ENCODE assay signal across 8 cellular contexts in genomic region chrX:120244395-120244734, GRCh38. TPM values are rescaled to one million over a fixed set of nuclear protein-coding genes. Genes with fewer than 3 reads are reported as not detected.
A peak's percentile ranks its signal among the peaks of the same experiment; 100 is the strongest.
DNase-seq lines count a peak whose midpoint lies in the region; TF ChIP-seq lines count a peak whose summit lies in the region.

No MANE protein-coding gene starts in this region.

- CTCF ChIA-PET in activated CD4-positive, alpha-beta memory T cell treated with anti-CD3 and anti-CD28 coated beads, Interleukin-2, amount 10 ng/mL, durations not matched to agents 7 days and 5 days (lab: Charles Lee), result no interaction called here

- POLR2A ChIA-PET in activated CD4-positive, alpha-beta memory T cell treated with anti-CD3 and anti-CD28 coated beads, Interleukin-2, amount 10 ng/mL, durations not matched to agents 7 days and 5 days (lab: Charles Lee), result no interaction called here

- DNase-seq in AG10803 (ENCODE audit: low read depth) (no peak), HAP-1 (ENCODE audit: low spot score in 2 of 2) (no peak), T-helper 9 cell (no peak), NCI-H2081 (lab: John Stamatoyannopoulos, UW) (no peak), NCI-H187 treated with DMSO at 0.1 percent for 48 hours (lab: John Stamatoyannopoulos, UW) (no peak)
- no peak for DNase-seq in activated CD4-positive, alpha-beta memory T cell treated with anti-CD3 and anti-CD28 coated beads, Interleukin-2, amount 10 ng/mL, durations not matched to agents 7 days and 5 days

- peaks cover 28% of the 10 kb centered on the region for H3K4me1 Mint-ChIP-seq in activated CD4-positive, alpha-beta memory T cell treated with anti-CD3 and anti-CD28 coated beads, Interleukin-2, amount 10 ng/mL, durations not matched to agents 7 days and 5 days

- in situ Hi-C loops in HAP-1 (cut with MboI; ENCODE audit: low sequenced_read_pairs), result loop anchor here (25.0 kb wide), 1 partner anchor 732 kb away; no protein-coding TSS in a partner anchor

- H3K27me3 Mint-ChIP-seq in activated CD4-positive, alpha-beta memory T cell treated with anti-CD3 and anti-CD28 coated beads, Interleukin-2, amount 10 ng/mL, durations not matched to agents 7 days and 5 days, result no peaks in the 10 kb centered on the region

- H3K4me1 ChIP-seq in HAP-1, result peaks cover 10% of the 10 kb centered on the region
- H3K4me1 ChIP-seq in stomach smooth muscle (ENCODE audit: control insufficient read depth, insufficient read depth, low read length), result peaks cover 7% of the 10 kb centered on the region

- H3K36me3 Mint-ChIP-seq in activated CD4-positive, alpha-beta memory T cell treated with anti-CD3 and anti-CD28 coated beads, Interleukin-2, amount 10 ng/mL, durations not matched to agents 7 days and 5 days (ENCODE audit: low read depth), result peaks cover under 1% of the 10 kb centered on the region

- H3K9me3 ChIP-seq in HAP-1 (no peaks in the 10 kb centered on the region), stomach smooth muscle (ENCODE audit: control insufficient read depth in 2 of 2, low read length in 2 of 2) (no peaks in the 10 kb centered on the region)

- H3K27me3 ChIP-seq in HAP-1 (ENCODE audit: low read depth) (peaks cover 20% of the 10 kb centered on the region), stomach smooth muscle (ENCODE audit: control insufficient read depth in 1 of 2, insufficient read depth in 2 of 2, low read length in 2 of 2) (no peaks in the 10 kb centered on the region)

- TF ChIP-seq CTCF in AG10803 (conservative IDR thresholded peaks at IDR 0.05; ENCODE audit: low read length), result no peak

- H3K9ac ChIP-seq in stomach smooth muscle (ENCODE audit: low read length in 2 of 2), result peak overlapping the region; percentile 79 to 87

- peak overlapping the region; percentile 82 for H3K4me3 ChIP-seq in AG10803 (ENCODE audit: low read length)
- peak overlapping the region; percentile 86 for H3K4me3 ChIP-seq in HAP-1
- H3K4me3 ChIP-seq in iPS-11a (ENCODE audit: low read depth, low read length), result peak overlapping the region; percentile 81
- peak overlapping the region; percentile 83 to 86 for H3K4me3 ChIP-seq in stomach smooth muscle (ENCODE audit: low read length in 2 of 2)

- peak overlapping the region; percentile 91 for H3K4me3 Mint-ChIP-seq in activated CD4-positive, alpha-beta memory T cell treated with anti-CD3 and anti-CD28 coated beads, Interleukin-2, amount 10 ng/mL, durations not matched to agents 7 days and 5 days

- peak overlapping the region; percentile 80 for H3K27ac ChIP-seq in stomach smooth muscle (ENCODE audit: low read length)

- peak overlapping the region; percentile 81 for H3K27ac Mint-ChIP-seq in activated CD4-positive, alpha-beta memory T cell treated with anti-CD3 and anti-CD28 coated beads, Interleukin-2, amount 10 ng/mL, durations not matched to agents 7 days and 5 days

- H3K36me3 ChIP-seq in HAP-1 (replicated peaks) (no peaks in the 10 kb centered on the region), stomach smooth muscle (ENCODE audit: control insufficient read depth in 2 of 2, insufficient read depth in 2 of 2, low read length in 2 of 2) (no peaks in the 10 kb centered on the region)

- no peaks in the 10 kb centered on the region for H3K9me3 Mint-ChIP-seq in activated CD4-positive, alpha-beta memory T cell treated with anti-CD3 and anti-CD28 coated beads, Interleukin-2, amount 10 ng/mL, durations not matched to agents 7 days and 5 days

RNA-seq across cellular contexts. Expression of gene ZBTB33, which starts 6.2 kb away (rescaled TPM):
- total RNA-seq in activated CD4-positive, alpha-beta memory T cell treated with anti-CD3 and anti-CD28 coated beads, Interleukin-2, amount 10 ng/mL, durations not matched to agents 7 days and 5 days, result 10 to 100 TPM; 17.9 to 19.5 TPM
